ENCODE assay signal across 32 cellular contexts in genomic region chr17:42477173-42477572, GRCh38.
"Had no signal": no experiment of that assay in that cellular context is flagged by ENCODE, and none has a peak within 500 bp of the region (broad histone marks: within the 10 kb centered on the region; RNA-seq: fewer than 3 reads in every experiment).

No MANE protein-coding gene starts in this region.

- DNase-seq: activated B cell treated with CpG ODN at 0.5 μM for 24 hours; activated CD4-positive, alpha-beta memory T cell treated with anti-CD3 and anti-CD28 coated beads for 36 hours; activated CD4-positive, alpha-beta T cell treated with anti-CD3 and anti-CD28 coated beads for 36 hours; activated CD4-positive, alpha-beta T cell treated with anti-CD3 and anti-CD28 coated beads, Interleukin-2, amount 10 ng/mL, durations not matched to agents 24 days and 14 days; activated CD4-positive, CD25-positive, alpha-beta regulatory T cell treated with anti-CD3 and anti-CD28 coated beads, Interleukin-2, amount 50 U/mL, for 72 hours; activated CD8-positive, alpha-beta memory T cell treated with anti-CD3 and anti-CD28 coated beads, Interleukin-2, amount 10 ng/mL, durations not matched to agents 7 days and 5 days; activated CD8-positive, alpha-beta memory T cell treated with anti-CD3 and anti-CD28 coated beads, Interleukin-2, amount 50 U/mL, for 4 hours; activated CD8-positive, alpha-beta T cell treated with anti-CD3 and anti-CD28 coated beads, Interleukin-2, amount 10 ng/mL, durations not matched to agents 7 days and 5 days; activated effector memory CD4-positive, alpha-beta T cell treated with anti-CD3 and anti-CD28 coated beads, Interleukin-2, amount 50 U/mL, for 16 hours; activated naive CD4-positive, alpha-beta T cell treated with anti-CD3 and anti-CD28 coated beads, Interleukin-2, amount 50 U/mL, for 16 hours; activated naive CD4-positive, alpha-beta T cell treated with Interleukin-2 at 50 U/mL for 16 hours; activated T-cell treated with anti-CD3 and anti-CD28 coated beads, Interleukin-2, amount 50 U/mL, for 1 hour; activated T-cell treated with anti-CD3 and anti-CD28 coated beads, Interleukin-2, amount 50 U/mL, for 48 hours; dorsolateral prefrontal cortex; effector memory CD4-positive, alpha-beta T cell; endodermal cell; T-helper 1 cell; T-helper 17 cell; T1000; WERI-Rb-1 had no signal

- H3K4me3 ChIP-seq: ascending aorta, coronary artery, dorsolateral prefrontal cortex, esophagus muscularis mucosa, gastroesophageal sphincter had no signal

- H3K4me1 Mint-ChIP-seq: activated CD4-positive, alpha-beta T cell treated with anti-CD3 and anti-CD28 coated beads for 36 hours; brain; central memory CD8-positive, alpha-beta T cell had no signal

- H3K27me3 Mint-ChIP-seq: activated B cell treated with CpG ODN at 0.5 μM for 24 hours; activated CD4-positive, alpha-beta memory T cell treated with anti-CD3 and anti-CD28 coated beads for 36 hours; activated CD4-positive, alpha-beta T cell treated with anti-CD3 and anti-CD28 coated beads for 36 hours; activated naive CD8-positive, alpha-beta T cell; brain; dendritic cell treated with granulocyte-macrophage colony-stimulating factor and Interleukin-4, amounts not matched to agents 40 ng/mL and 50 ng/mL, for 4 days; T-helper 17 cell had no signal

- H3K27ac ChIP-seq: ascending aorta, coronary artery, foreskin keratinocyte, WERI-Rb-1 had no signal

- ATAC-seq: activated CD4-positive, alpha-beta T cell treated with anti-CD3 and anti-CD28 coated beads for 36 hours; activated CD8-positive, alpha-beta memory T cell treated with anti-CD3 and anti-CD28 coated beads, Interleukin-2, amount 10 ng/mL, durations not matched to agents 7 days and 5 days; activated CD8-positive, alpha-beta T cell treated with anti-CD3 and anti-CD28 coated beads, Interleukin-2, amount 10 ng/mL, durations not matched to agents 7 days and 5 days; foreskin keratinocyte; gastroesophageal sphincter; T-helper 17 cell had no signal

- H3K4me3 Mint-ChIP-seq: activated B cell treated with CpG ODN at 0.5 μM for 24 hours; activated CD4-positive, alpha-beta memory T cell treated with anti-CD3 and anti-CD28 coated beads for 36 hours; activated CD4-positive, alpha-beta T cell treated with anti-CD3 and anti-CD28 coated beads for 36 hours; activated CD4-positive, alpha-beta T cell treated with anti-CD3 and anti-CD28 coated beads, Interleukin-2, amount 10 ng/mL, durations not matched to agents 24 days and 14 days; activated CD8-positive, alpha-beta memory T cell treated with anti-CD3 and anti-CD28 coated beads, Interleukin-2, amount 10 ng/mL, durations not matched to agents 7 days and 5 days; activated CD8-positive, alpha-beta T cell treated with anti-CD3 and anti-CD28 coated beads, Interleukin-2, amount 10 ng/mL, durations not matched to agents 7 days and 5 days; activated naive CD8-positive, alpha-beta T cell; activated T-helper 1 cell treated with anti-CD3 and anti-CD28 coated beads, Interleukin-12 subunit alpha, Interleukin-12 subunit beta, Interleukin-2, Interleukin-4 antibody, amounts not matched to agents 30 ng/mL and 10 ng/mL and 1 ng/mL, durations not matched to agents 14 hours and 24 hours and 36 hours; brain; central memory CD8-positive, alpha-beta T cell; dendritic cell treated with granulocyte-macrophage colony-stimulating factor and Interleukin-4, amounts not matched to agents 40 ng/mL and 50 ng/mL, for 4 days; endodermal cell; T-helper 17 cell; T-helper 2 cell treated with Interferon-gamma antibody and Interleukin-4, amounts not matched to agents 5 μg/mL and 100 μg/mL, for 36 hours had no signal

- H3K4me1 ChIP-seq: ascending aorta, foreskin keratinocyte, gastroesophageal sphincter had no signal

- H3K9me3 ChIP-seq: ascending aorta, esophagus muscularis mucosa, gastroesophageal sphincter had no signal

- H3K9me3 Mint-ChIP-seq: activated B cell treated with CpG ODN at 0.5 μM for 24 hours; activated CD4-positive, alpha-beta memory T cell treated with anti-CD3 and anti-CD28 coated beads for 36 hours; activated CD4-positive, alpha-beta T cell treated with anti-CD3 and anti-CD28 coated beads, Interleukin-2, amount 10 ng/mL, durations not matched to agents 24 days and 14 days; activated T-helper 1 cell treated with anti-CD3 and anti-CD28 coated beads, Interleukin-12 subunit alpha, Interleukin-12 subunit beta, Interleukin-2, Interleukin-4 antibody, amounts not matched to agents 30 ng/mL and 10 ng/mL and 1 ng/mL, durations not matched to agents 14 hours and 24 hours and 36 hours; activated T-helper 2 cell treated with anti-CD3 and anti-CD28 coated beads, Interferon-gamma antibody, Interleukin-2, Interleukin-4, amounts not matched to agents 10 μg/mL and 5 μg/mL and 100 μg/mL, durations not matched to agents 14 hours and 24 hours and 36 hours; brain; central memory CD8-positive, alpha-beta T cell; dendritic cell treated with granulocyte-macrophage colony-stimulating factor and Interleukin-4, amounts not matched to agents 40 ng/mL and 50 ng/mL, for 4 days; endodermal cell; T-helper 2 cell treated with Interferon-gamma antibody and Interleukin-4, amounts not matched to agents 5 μg/mL and 100 μg/mL, for 36 hours had no signal

- H3K27ac Mint-ChIP-seq: activated B cell treated with CpG ODN at 0.5 μM for 24 hours; activated CD4-positive, alpha-beta memory T cell treated with anti-CD3 and anti-CD28 coated beads for 36 hours; activated CD4-positive, alpha-beta T cell treated with anti-CD3 and anti-CD28 coated beads for 36 hours; activated CD4-positive, alpha-beta T cell treated with anti-CD3 and anti-CD28 coated beads, Interleukin-2, amount 10 ng/mL, durations not matched to agents 24 days and 14 days; activated CD8-positive, alpha-beta memory T cell treated with anti-CD3 and anti-CD28 coated beads, Interleukin-2, amount 10 ng/mL, durations not matched to agents 7 days and 5 days; activated CD8-positive, alpha-beta T cell treated with anti-CD3 and anti-CD28 coated beads, Interleukin-2, amount 10 ng/mL, durations not matched to agents 7 days and 5 days; activated naive CD8-positive, alpha-beta T cell; activated T-helper 1 cell treated with anti-CD3 and anti-CD28 coated beads, Interleukin-12 subunit alpha, Interleukin-12 subunit beta, Interleukin-2, Interleukin-4 antibody, amounts not matched to agents 30 ng/mL and 10 ng/mL and 1 ng/mL, durations not matched to agents 14 hours and 24 hours and 36 hours; activated T-helper 2 cell treated with anti-CD3 and anti-CD28 coated beads, Interferon-gamma antibody, Interleukin-2, Interleukin-4, amounts not matched to agents 10 μg/mL and 5 μg/mL and 100 μg/mL, durations not matched to agents 14 hours and 24 hours and 36 hours; endodermal cell; T-helper 17 cell; T-helper 2 cell treated with Interferon-gamma antibody and Interleukin-4, amounts not matched to agents 5 μg/mL and 100 μg/mL, for 36 hours had no signal

- H3K27me3 ChIP-seq: ascending aorta, dorsolateral prefrontal cortex, esophagus muscularis mucosa, foreskin keratinocyte, gastroesophageal sphincter had no signal
